Comparison of ENCODE assay signal across 34 cellular contexts in the genomic region with DNA sequence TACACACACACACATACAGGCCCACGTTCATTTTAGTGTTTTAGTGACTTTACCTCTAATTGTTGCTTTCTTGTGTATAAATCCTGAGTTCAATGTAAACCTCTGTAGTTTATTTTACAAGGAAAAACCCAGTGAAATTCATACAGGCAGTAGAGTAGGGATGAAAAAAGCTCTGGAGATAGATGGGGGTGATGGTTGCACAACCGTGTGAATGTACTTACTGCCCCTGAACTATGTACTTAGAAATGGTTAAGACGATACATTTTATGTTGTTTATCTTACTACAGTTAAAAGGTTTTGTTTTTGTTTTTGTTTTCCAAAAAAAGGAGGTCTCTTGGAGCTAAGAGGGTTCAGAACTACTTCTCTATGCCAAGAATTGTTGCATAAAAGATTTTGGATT.
"Had no signal": no experiment of that assay in that cellular context is flagged by ENCODE, and none has a peak within 500 bp of the region (broad histone marks: within the 10 kb centered on the region; RNA-seq: fewer than 3 reads in every experiment).

No MANE protein-coding gene starts in this region.

- DNase-seq: activated B cell treated with CpG ODN at 0.5 μM for 24 hours; activated CD4-positive, alpha-beta memory T cell treated with anti-CD3 and anti-CD28 coated beads for 36 hours; activated CD4-positive, alpha-beta T cell treated with anti-CD3 and anti-CD28 coated beads for 4 hours; activated CD4-positive, alpha-beta T cell treated with anti-CD3 and anti-CD28 coated beads, Interleukin-2, amount 10 ng/mL, durations not matched to agents 24 days and 14 days; activated CD4-positive, alpha-beta T cell treated with anti-CD3 and anti-CD28 coated beads, Interleukin-2, amount 50 U/mL, for 1 hour; activated CD4-positive, alpha-beta T cell treated with anti-CD3 and anti-CD28 coated beads, Interleukin-2, amount 50 U/mL, for 4 hours; activated CD4-positive, CD25-positive, alpha-beta regulatory T cell treated with anti-CD3 and anti-CD28 coated beads, Interleukin-2, amount 50 U/mL, for 72 hours; activated CD8-positive, alpha-beta memory T cell treated with anti-CD3 and anti-CD28 coated beads, Interleukin-2, amount 50 U/mL, for 4 hours; activated CD8-positive, alpha-beta T cell treated with anti-CD3 and anti-CD28 coated beads for 36 hours; activated effector memory CD4-positive, alpha-beta T cell treated with anti-CD3 and anti-CD28 coated beads, Interleukin-2, amount 50 U/mL, for 16 hours; activated gamma-delta T cell treated with Interleukin-2 at 50 U/mL for 16 hours; activated naive CD4-positive, alpha-beta T cell; activated naive CD4-positive, alpha-beta T cell treated with anti-CD3 and anti-CD28 coated beads for 36 hours; activated naive CD4-positive, alpha-beta T cell treated with anti-CD3 and anti-CD28 coated beads, Interleukin-2, amount 50 U/mL, for 16 hours; activated naive CD8-positive, alpha-beta T cell treated with anti-CD3 and anti-CD28 coated beads for 36 hours; activated T-cell treated with anti-CD3 and anti-CD28 coated beads for 4 hours; activated T-cell treated with anti-CD3 and anti-CD28 coated beads, Interleukin-2, amount 50 U/mL, for 1 hour; activated T-cell treated with anti-CD3 and anti-CD28 coated beads, Interleukin-2, amount 50 U/mL, for 4 hours; activated T-cell treated with anti-CD3 and anti-CD28 coated beads, Interleukin-2, amount 50 U/mL, for 72 hours; adrenal gland; amniotic stem cell; aorta; body of pancreas; brain microvascular endothelial cell; central memory CD4-positive, alpha-beta T cell; T-helper 1 cell; T-helper 2 cell; T-helper 9 cell had no signal

- FAIRE-seq: astrocyte, TTC549 had no signal

- H3K4me3 ChIP-seq: adrenal gland, body of pancreas, breast epithelium had no signal

- H3K36me3 ChIP-seq: breast epithelium had no signal

- ATAC-seq: activated CD8-positive, alpha-beta T cell treated with anti-CD3 and anti-CD28 coated beads for 36 hours; activated naive CD4-positive, alpha-beta T cell treated with anti-CD3 and anti-CD28 coated beads, Interleukin-2, amount 50 U/mL, for 72 hours; activated T-cell treated with anti-CD3 and anti-CD28 coated beads, Interleukin-2, amount 50 U/mL, for 4 hours; activated T-cell treated with anti-CD3 and anti-CD28 coated beads, Interleukin-2, amount 50 U/mL, for 72 hours; activated T-helper 17 cell treated with anti-CD3 and anti-CD28 coated beads, Interleukin-2, amount 50 U/mL, for 72 hours; body of pancreas had no signal

- H3K27me3 ChIP-seq: adrenal gland, body of pancreas, brain microvascular endothelial cell, breast epithelium had no signal

- H3K4me1 ChIP-seq: adrenal gland, body of pancreas, breast epithelium had no signal

- H3K27ac ChIP-seq: body of pancreas, brain microvascular endothelial cell, breast epithelium, VCaP had no signal

- H3K9me3 ChIP-seq: adrenal gland, body of pancreas, breast epithelium had no signal
